Comparison of ENCODE assay signal across 11 cellular contexts in the genomic region with DNA sequence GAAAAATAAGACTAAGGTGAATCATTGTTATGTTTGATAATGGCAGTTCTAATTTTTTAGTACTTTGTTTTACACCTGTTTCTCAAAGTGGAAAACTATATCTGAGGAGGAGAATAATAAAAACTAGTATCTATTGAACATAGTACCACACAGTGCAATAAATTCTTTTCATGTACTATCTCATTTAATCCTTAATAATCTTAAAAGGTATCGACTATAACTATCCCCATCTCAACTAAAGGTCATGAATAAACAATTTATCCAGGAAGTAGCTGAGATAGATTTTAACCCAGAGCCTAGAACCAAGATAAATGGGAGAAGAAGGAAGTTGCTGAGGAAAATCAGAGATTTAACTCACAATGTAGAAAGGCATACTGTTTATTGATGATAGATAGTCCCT. TPM values are rescaled to one million over a fixed set of nuclear protein-coding genes. Genes with fewer than 3 reads are reported as not detected.
DNase-seq lines count a peak whose midpoint lies in the region; ATAC-seq and TF ChIP-seq lines count a peak whose summit lies in the region.
"Had no signal": no experiment of that assay in that cellular context is flagged by ENCODE, and none has a peak within 500 bp of the region (broad histone marks: within the 10 kb centered on the region; RNA-seq: fewer than 3 reads in every experiment).

No MANE protein-coding gene starts in this region.

- H3K4me3 Mint-ChIP-seq in CD8-positive, alpha-beta memory T cell = peak overlapping the region; percentile 67 to 100 (median 76)
- H3K4me3 Mint-ChIP-seq in endothelial cell (ENCODE audit: unreplicated experiment) = peak overlapping the region; percentile 83
- no peak overlapping the region for H3K4me3 Mint-ChIP-seq in progenitor cell of endocrine pancreas (ENCODE audit: low read depth)

- H2AFZ ChIP-seq in OCI-LY1 (ENCODE audit: low read length) = no peak overlapping the region

- no peak for TF ChIP-seq CTCF in OCI-LY1 (IDR thresholded peaks at IDR 0.05; ENCODE audit: low read length)
- TF ChIP-seq CTCF in endothelial cell (IDR thresholded peaks at IDR 0.05; ENCODE audit: unreplicated experiment) = no peak
- TF ChIP-seq CTCF in progenitor cell of endocrine pancreas (IDR thresholded peaks at IDR 0.05; ENCODE audit: unreplicated experiment) = no peak

- CTCF ChIA-PET in CD8-positive, alpha-beta memory T cell (lab: Charles Lee) = no interaction called here

- H3K36me3 Mint-ChIP-seq in CD8-positive, alpha-beta memory T cell = peaks cover 0 to 32% (median 2%) of the 10 kb centered on the region in 3 donors
- H3K36me3 Mint-ChIP-seq in endothelial cell (ENCODE audit: low read depth, unreplicated experiment) = peaks cover 12% of the 10 kb centered on the region
- no peaks in the 10 kb centered on the region for H3K36me3 Mint-ChIP-seq in progenitor cell of endocrine pancreas (ENCODE audit: insufficient read depth)

- H4K20me1 ChIP-seq in OCI-LY1 (ENCODE audit: insufficient read depth, low read length) = no peaks in the 10 kb centered on the region

- H3K4me1 Mint-ChIP-seq in CD8-positive, alpha-beta memory T cell = peaks cover 69 to 82% (median 75%) of the 10 kb centered on the region in 3 donors
- peaks cover 59% of the 10 kb centered on the region for H3K4me1 Mint-ChIP-seq in endothelial cell (ENCODE audit: unreplicated experiment)
- peaks cover 22% of the 10 kb centered on the region for H3K4me1 Mint-ChIP-seq in progenitor cell of endocrine pancreas (ENCODE audit: low read depth)

- H3K4me3 ChIP-seq in CD8-positive, alpha-beta memory T cell (ENCODE audit: low read length) = no peak overlapping the region
- H3K4me3 ChIP-seq in OCI-LY1 (ENCODE audit: low read depth, low read length, poor library complexity, severe bottlenecking) = peak overlapping the region; percentile 83

- H3K36me3 ChIP-seq in CD8-positive, alpha-beta memory T cell (ENCODE audit: insufficient read depth, low read length) = no peaks in the 10 kb centered on the region
- H3K36me3 ChIP-seq in OCI-LY1 (ENCODE audit: insufficient read depth, low read length) = no peaks in the 10 kb centered on the region

- no peaks in the 10 kb centered on the region for H3K9me2 ChIP-seq in OCI-LY1 (ENCODE audit: low read depth, low read length)

- DNase-seq in CD8-positive, alpha-beta memory T cell = no peak
- no peak for DNase-seq in endothelial cell (ENCODE audit: low spot score)
- no peak for DNase-seq in progenitor cell of endocrine pancreas (ENCODE audit: low spot score, unreplicated experiment)
- no peak for DNase-seq in cerebellar nuclear complex (lab: John Stamatoyannopoulos, UW)
- DNase-seq in C1 segment of cervical spinal cord (lab: John Stamatoyannopoulos, UW) = no peak
- DNase-seq: effector CD4-positive, alpha-beta T cell; NCI-H524 treated with DMSO at 0.1 percent for 48 hours had no signal

- H3K27me3 ChIP-seq in CD8-positive, alpha-beta memory T cell (ENCODE audit: insufficient read depth, low read length, poor library complexity, severe bottlenecking) = no peaks in the 10 kb centered on the region
- H3K27me3 ChIP-seq in OCI-LY1 (ENCODE audit: insufficient read depth, low read length) = no peaks in the 10 kb centered on the region

- peaks cover 60% of the 10 kb centered on the region for H3K4me1 ChIP-seq in CD8-positive, alpha-beta memory T cell (ENCODE audit: insufficient read depth, low read length)
- peaks cover 68% of the 10 kb centered on the region for H3K4me1 ChIP-seq in OCI-LY1 (ENCODE audit: insufficient read depth, low read length, severe bottlenecking)

- H3K9me3 ChIP-seq in CD8-positive, alpha-beta memory T cell (ENCODE audit: low read length) = no peaks in the 10 kb centered on the region
- no peaks in the 10 kb centered on the region for H3K9me3 ChIP-seq in OCI-LY1 (ENCODE audit: low read length)

- peaks cover 72% of the 10 kb centered on the region for H3K79me2 ChIP-seq in OCI-LY1 (ENCODE audit: insufficient read depth, low read length)

- no peak for ATAC-seq in GM21737 (IDR thresholded peaks at IDR 0.05; ENCODE audit: unreplicated experiment)
- no peak for ATAC-seq in HG03520 (IDR thresholded peaks at IDR 0.05; ENCODE audit: unreplicated experiment)
- ATAC-seq: activated CD4-positive, CD25-positive, alpha-beta regulatory T cell treated with anti-CD3 and anti-CD28 coated beads, Interleukin-2, amount 50 U/mL, for 24 hours had no signal

- H3K27ac Mint-ChIP-seq in CD8-positive, alpha-beta memory T cell = peak overlapping the region; percentile 31 to 98 (median 62)
- H3K27ac Mint-ChIP-seq in endothelial cell (ENCODE audit: unreplicated experiment) (no peak overlapping the region), progenitor cell of endocrine pancreas (peak overlapping the region; percentile 69)

- POLR2A ChIA-PET in CD8-positive, alpha-beta memory T cell (lab: Charles Lee) = no interaction called here

- peak overlapping the region; percentile 69 for H3K4me2 ChIP-seq in OCI-LY1 (ENCODE audit: low read length)

- no peak overlapping the region for H3K27ac ChIP-seq in CD8-positive, alpha-beta memory T cell (ENCODE audit: low read depth, low read length)
- H3K27ac ChIP-seq in OCI-LY1 (ENCODE audit: low read depth, low read length, poor library complexity, severe bottlenecking) = no peak overlapping the region

- no peaks in the 10 kb centered on the region for H3F3A ChIP-seq in OCI-LY1 (ENCODE audit: insufficient read depth, low read length)

- H3K9me3 Mint-ChIP-seq in CD8-positive, alpha-beta memory T cell = no peaks in the 10 kb centered on the region
- no peaks in the 10 kb centered on the region for H3K9me3 Mint-ChIP-seq in endothelial cell (ENCODE audit: unreplicated experiment)
- no peaks in the 10 kb centered on the region for H3K9me3 Mint-ChIP-seq in progenitor cell of endocrine pancreas (ENCODE audit: low read depth)

- peaks cover 0 to 4% of the 10 kb centered on the region in 2 donors for H3K27me3 Mint-ChIP-seq in CD8-positive, alpha-beta memory T cell
- H3K27me3 Mint-ChIP-seq in endothelial cell (ENCODE audit: unreplicated experiment) (peaks cover 24% of the 10 kb centered on the region), progenitor cell of endocrine pancreas (peaks cover 4% of the 10 kb centered on the region)

- H3K9ac ChIP-seq in OCI-LY1 (ENCODE audit: low read length) = no peak overlapping the region

RNA-seq across cellular contexts. Expression of gene CHIC2, which starts 2.5 kb away (rescaled TPM):
- total RNA-seq in CD8-positive, alpha-beta memory T cell = 10 to 100 TPM; 25.0 to 27.9 TPM
- 57.3 TPM for polyA plus RNA-seq in CD8-positive, alpha-beta memory T cell
- total RNA-seq in endothelial cell (ENCODE audit: unreplicated experiment) = 33.1 TPM
- 15.6 and 15.9 TPM in 2 replicates for total RNA-seq in progenitor cell of endocrine pancreas

RNA-seq across cellular contexts. Expression of gene GSX2, which starts 38.1 kb away (rescaled TPM):
- not detected for total RNA-seq in CD8-positive, alpha-beta memory T cell
- not detected for polyA plus RNA-seq in CD8-positive, alpha-beta memory T cell
- total RNA-seq in endothelial cell (ENCODE audit: unreplicated experiment) = not detected
- total RNA-seq in progenitor cell of endocrine pancreas = not detected in 2 replicates
